In the genomic region with DNA sequence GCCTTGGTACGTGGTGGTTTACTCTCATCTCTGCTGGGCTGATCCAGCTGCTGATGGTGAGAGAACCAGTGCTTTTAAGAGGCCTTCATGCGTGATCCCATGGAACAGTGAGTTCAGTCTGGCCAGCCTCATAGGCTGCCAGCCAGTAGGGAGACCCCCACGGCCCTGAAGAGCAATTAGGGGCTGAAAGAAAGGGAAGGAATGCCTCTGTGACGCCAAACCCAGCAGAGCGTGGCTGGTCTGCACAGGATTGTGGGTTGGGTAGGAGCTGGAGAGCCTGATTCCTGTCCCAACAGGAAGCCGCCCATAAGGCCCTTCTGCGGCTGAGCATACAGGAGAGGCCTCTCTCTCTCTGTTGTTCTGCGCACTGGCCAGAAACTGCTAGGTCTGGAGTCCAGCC, we compare ENCODE assay signal across 17 cellular contexts.
A peak's percentile ranks its signal among the peaks of the same experiment; 100 is the strongest.
DNase-seq lines count a peak whose midpoint lies in the region; ATAC-seq and TF ChIP-seq lines count a peak whose summit lies in the region.
"Had no signal": no experiment of that assay in that cellular context is flagged by ENCODE, and none has a peak within 500 bp of the region (broad histone marks: within the 10 kb centered on the region; RNA-seq: fewer than 3 reads in every experiment).

No MANE protein-coding gene starts in this region.

- H3K9me3 ChIP-seq in ascending aorta, result no peaks in the 10 kb centered on the region
- no peaks in the 10 kb centered on the region for H3K9me3 ChIP-seq in psoas muscle

- no peak overlapping the region for H3K27ac ChIP-seq in ascending aorta
- H3K27ac ChIP-seq in psoas muscle, result no peak overlapping the region

- H3K4me1 ChIP-seq in ascending aorta (no peaks in the 10 kb centered on the region), psoas muscle (no peaks in the 10 kb centered on the region)

- in situ Hi-C loops in astrocyte of the cerebellum (cut with HindIII; ENCODE audit: low sequenced_read_pairs), result no loop called here

- H3K36me3 ChIP-seq in ascending aorta, result no peaks in the 10 kb centered on the region
- H3K36me3 ChIP-seq in psoas muscle (ENCODE audit: insufficient read depth in 1 of 2, low read depth in 1 of 2), result no peaks in the 10 kb centered on the region

- no peak overlapping the region for H3K4me3 ChIP-seq in astrocyte of the cerebellum (ENCODE audit: low read depth, low read length)
- no peak overlapping the region for H3K4me3 ChIP-seq in ascending aorta
- H3K4me3 ChIP-seq in psoas muscle, result no peak overlapping the region

- intact Hi-C loops in ascending aorta (cut with DNase I), result no loop called here
- intact Hi-C loops in left cardiac atrium (cut with DNase I), result no loop called here
- intact Hi-C loops in psoas muscle (cut with DNase I), result no loop called here

- H3K27me3 ChIP-seq in ascending aorta (no peaks in the 10 kb centered on the region), psoas muscle (ENCODE audit: insufficient read depth in 3 of 3, low read length in 2 of 3) (no peaks in the 10 kb centered on the region)

- 53 to 58% (median 55%) methylated on average over 8 of the region's 8 CpGs for WGBS in psoas muscle, 3 donors

- peak; percentile 87 for DNase-seq in DMS79 (lab: John Stamatoyannopoulos, UW)
- DNase-seq in astrocyte of the cerebellum (ENCODE audit: low read depth), result peak; percentile 62
- DNase-seq in kidney glomerular epithelial cell (lab: John Stamatoyannopoulos, UW), result peak; percentile 46
- DNase-seq in retina, result peak; percentile 78
- no peak for DNase-seq in ascending aorta (ENCODE audit: low spot score in 2 of 2)
- DNase-seq in left cardiac atrium, result no peak
- no peak for DNase-seq in psoas muscle
- DNase-seq: DMS 273 treated with DMSO at 0.1 percent for 48 hours, EL, HFFc6, NCI-H2171, NCI-H446, NCI-H748 treated with DMSO at 0.1 percent for 48 hours, OCI-M1, RPMI8226, SIG-M5 had no signal

- ATAC-seq in left cardiac atrium (no peak), HG03025 (IDR thresholded peaks at IDR 0.05; ENCODE audit: low FRiP score, unreplicated experiment) (no peak), psoas muscle (no peak)

- TF ChIP-seq CTCF in astrocyte of the cerebellum (IDR thresholded peaks at IDR 0.05; ENCODE audit: low read depth, low read length, missing control alignments) (no peak), ascending aorta (IDR thresholded peaks at IDR 0.05) (no peak), psoas muscle (IDR thresholded peaks at IDR 0.05) (no peak)

Comparison
In these comparisons a context has a peak if more than half of its experiments do, and no peak if none do; other contexts are left out.
1. DNase-seq: peak in DMS79 (single experiment), astrocyte of the cerebellum (single experiment), kidney glomerular epithelial cell (single experiment) and retina (single experiment); none in ascending aorta (0 of 2), left cardiac atrium (single experiment) and psoas muscle (0 of 2).